In genomic region chr11:46210133-46210636, GRCh38 we compare ENCODE assay signal across 10 cellular contexts.
DNase-seq lines count a peak whose midpoint lies in the region; ATAC-seq and TF ChIP-seq lines count a peak whose summit lies in the region.
"Had no signal": no experiment of that assay in that cellular context is flagged by ENCODE, and none has a peak within 500 bp of the region (broad histone marks: within the 10 kb centered on the region; RNA-seq: fewer than 3 reads in every experiment).

No MANE protein-coding gene starts in this region.

- H3K4me1 Mint-ChIP-seq in T-helper 1 cell treated with Interleukin-12 subunit alpha and Interleukin-12 subunit beta and Interleukin-4 antibody, amounts not matched to agents 30 μg/mL and 1 μg/mL, for 36 hours (ENCODE audit: low read depth): peaks cover 13% of the 10 kb centered on the region
- peaks cover 39 to 47% of the 10 kb centered on the region in 2 donors for H3K4me1 Mint-ChIP-seq in immature natural killer cell

- no peak overlapping the region for H3K4me3 Mint-ChIP-seq in T-helper 1 cell treated with Interleukin-12 subunit alpha and Interleukin-12 subunit beta and Interleukin-4 antibody, amounts not matched to agents 30 μg/mL and 1 μg/mL, for 36 hours
- H3K4me3 Mint-ChIP-seq in immature natural killer cell: peak overlapping the region; percentile 70 to 85 (median 73)

- peaks cover 3% of the 10 kb centered on the region for H3K36me3 Mint-ChIP-seq in T-helper 1 cell treated with Interleukin-12 subunit alpha and Interleukin-12 subunit beta and Interleukin-4 antibody, amounts not matched to agents 30 μg/mL and 1 μg/mL, for 36 hours (ENCODE audit: low read depth)
- no peaks in the 10 kb centered on the region for H3K36me3 Mint-ChIP-seq in immature natural killer cell

- peaks cover 9% of the 10 kb centered on the region for H3K27me3 Mint-ChIP-seq in T-helper 1 cell treated with Interleukin-12 subunit alpha and Interleukin-12 subunit beta and Interleukin-4 antibody, amounts not matched to agents 30 μg/mL and 1 μg/mL, for 36 hours (ENCODE audit: low read depth)
- H3K27me3 Mint-ChIP-seq in immature natural killer cell (ENCODE audit: low read depth in 3 of 3): peaks cover 2 to 4% (median 3%) of the 10 kb centered on the region in 3 donors

- ATAC-seq in HG02970 (IDR thresholded peaks at IDR 0.05; ENCODE audit: low FRiP score, unreplicated experiment): no peak
- no peak for ATAC-seq in GM21825 (IDR thresholded peaks at IDR 0.05; ENCODE audit: unreplicated experiment)

- H3K9me3 Mint-ChIP-seq in T-helper 1 cell treated with Interleukin-12 subunit alpha and Interleukin-12 subunit beta and Interleukin-4 antibody, amounts not matched to agents 30 μg/mL and 1 μg/mL, for 36 hours: peaks cover 6% of the 10 kb centered on the region
- H3K9me3 Mint-ChIP-seq in immature natural killer cell: no peaks in the 10 kb centered on the region

- TF ChIP-seq CTCF in AG09319 (IDR thresholded peaks at IDR 0.05; ENCODE audit: low read depth, low read length): no peak
- TF ChIP-seq CTCF in HFF-Myc (IDR thresholded peaks at IDR 0.05; ENCODE audit: low read depth, low read length, missing control alignments): no peak

- peak overlapping the region; percentile 10 for H3K27ac Mint-ChIP-seq in T-helper 1 cell treated with Interleukin-12 subunit alpha and Interleukin-12 subunit beta and Interleukin-4 antibody, amounts not matched to agents 30 μg/mL and 1 μg/mL, for 36 hours
- peak overlapping the region; percentile 78 to 88 (median 84) for H3K27ac Mint-ChIP-seq in immature natural killer cell

- DNase-seq in AG09319 (ENCODE audit: extremely low read depth, low read depth) (peak; percentile 11), HFF-Myc (ENCODE audit: extremely low read depth, low read depth) (peak; percentile 16), immature natural killer cell (peak; percentile 33 to 45 (median 45)), foreskin melanocyte (no peak), GOT3 (lab: John Stamatoyannopoulos, UW) (no peak)
- DNase-seq: activated CD4-positive, CD25-positive, alpha-beta regulatory T cell treated with anti-CD3 and anti-CD28 coated beads, Interleukin-2, amount 50 U/mL, for 72 hours; NCI-H2107 had no signal

- H3K4me3 ChIP-seq in HFF-Myc (replicated peaks; ENCODE audit: low read depth, low read length): no peak overlapping the region

Comparison
In these comparisons a context has a peak if more than half of its experiments do, and no peak if none do; other contexts are left out.
1. DNase-seq: peak in AG09319 (single experiment), HFF-Myc (single experiment) and immature natural killer cell (3 of 3); none in foreskin melanocyte (single experiment) and GOT3 (single experiment).